ENCODE assay signal across 14 cellular contexts in genomic region chr11:128689946-128690745, GRCh38. TPM values are rescaled to one million over a fixed set of nuclear protein-coding genes. Genes with fewer than 3 reads are reported as not detected.
DNase-seq lines count a peak whose midpoint lies in the region; ATAC-seq and TF ChIP-seq lines count a peak whose summit lies in the region.
"Had no signal": no experiment of that assay in that cellular context is flagged by ENCODE, and none has a peak within 500 bp of the region (broad histone marks: within the 10 kb centered on the region; RNA-seq: fewer than 3 reads in every experiment).

No MANE protein-coding gene starts in this region.

- H3K23ac ChIP-seq in H9 (ENCODE audit: insufficient read length, low read depth, low read length), result no peak overlapping the region

- peaks cover 44% of the 10 kb centered on the region for H3K23me2 ChIP-seq in H9 (ENCODE audit: insufficient read length, low read depth, low read length, poor library complexity, severe bottlenecking)

- WGBS in H9 (ENCODE audit: extremely low coverage, insufficient read length, low lambda C conversion rate), result no CpG with 5 or more reads among the region's 43 CpGs

- H2BK12ac ChIP-seq in H9 (ENCODE audit: insufficient read length, low read depth, low read length), result no peak overlapping the region

- H3K4me3 Mint-ChIP-seq in H9, result peak overlapping the region; percentile 25 to 75
- peak overlapping the region; percentile 41 for H3K4me3 Mint-ChIP-seq in dendritic cell treated with granulocyte-macrophage colony-stimulating factor and Interleukin-4, amounts not matched to agents 40 ng/mL and 50 ng/mL, for 4 days
- H3K4me3 Mint-ChIP-seq in activated naive CD4-positive, alpha-beta T cell treated with anti-CD3 and anti-CD28 coated beads, Interleukin-2, amount 10 ng/mL, durations not matched to agents 7 days and 5 days, result no peak overlapping the region
- H3K4me3 Mint-ChIP-seq: central memory CD8-positive, alpha-beta T cell; T-cell had no signal

- H3K4me2 ChIP-seq in H9 (ENCODE audit: insufficient read depth, insufficient read length, low read length), result peak overlapping the region; percentile 90

- no peak overlapping the region; a peak in 1 of 7 replicates for H3K27ac Mint-ChIP-seq in H9
- peak overlapping the region; percentile 60 for H3K27ac Mint-ChIP-seq in dendritic cell treated with granulocyte-macrophage colony-stimulating factor and Interleukin-4, amounts not matched to agents 40 ng/mL and 50 ng/mL, for 4 days
- no peak overlapping the region for H3K27ac Mint-ChIP-seq in activated naive CD4-positive, alpha-beta T cell treated with anti-CD3 and anti-CD28 coated beads, Interleukin-2, amount 10 ng/mL, durations not matched to agents 7 days and 5 days

- H3K27ac ChIP-seq in H9 (ENCODE audit: insufficient read length, low read depth, low read length) (no peak overlapping the region), iPS-20b (ENCODE audit: low read length) (no peak overlapping the region), skeletal muscle tissue (ENCODE audit: low read depth, low read length) (no peak overlapping the region)

- H3K27me3 Mint-ChIP-seq in H9 (ENCODE audit: low read depth), result peaks cover 95% of the 10 kb centered on the region
- H3K27me3 Mint-ChIP-seq in dendritic cell treated with granulocyte-macrophage colony-stimulating factor and Interleukin-4, amounts not matched to agents 40 ng/mL and 50 ng/mL, for 4 days, result peaks cover 49% of the 10 kb centered on the region
- peaks cover 88% of the 10 kb centered on the region for H3K27me3 Mint-ChIP-seq in activated naive CD4-positive, alpha-beta T cell treated with anti-CD3 and anti-CD28 coated beads, Interleukin-2, amount 10 ng/mL, durations not matched to agents 7 days and 5 days

- H3K4me1 ChIP-seq in H9 (ENCODE audit: insufficient read depth, low read length) (peaks cover 4% of the 10 kb centered on the region; the same call in 1 of the 2 replicates), iPS-20b (ENCODE audit: insufficient read depth, low read length) (peaks cover 19% of the 10 kb centered on the region; the same call in 1 of the 2 replicates), skeletal muscle tissue (ENCODE audit: control insufficient read depth in 3 of 3, insufficient read depth in 3 of 3, low read length in 3 of 3) (peaks cover 35 to 59% (median 39%) of the 10 kb centered on the region in 3 donors)

- H3K4me3 ChIP-seq in iPS-20b (ENCODE audit: low read length) (peak overlapping the region; percentile 52), skeletal muscle tissue (ENCODE audit: low read length in 3 of 3) (peak overlapping the region in 2 of 3 donors; percentile 22 to 23)

- TF ChIP-seq CTCF in H9 (conservative IDR thresholded peaks at IDR 0.05), result no peak

- no peak overlapping the region for H2AK5ac ChIP-seq in H9 (ENCODE audit: insufficient read length, low read length)

- H4K5ac ChIP-seq in H9 (ENCODE audit: insufficient read length, low read depth, low read length), result no peak overlapping the region

- no peak overlapping the region for H3T11ph ChIP-seq in H9 (ENCODE audit: low read length)

- CTCF ChIA-PET in activated naive CD4-positive, alpha-beta T cell treated with anti-CD3 and anti-CD28 coated beads, Interleukin-2, amount 10 ng/mL, durations not matched to agents 7 days and 5 days (lab: Charles Lee), result interaction anchor here (0.9 to 1.4 kb wide), 3 partner anchors 46 to 68 kb away, joined by 3 to 5 read pairs (median 4); no protein-coding TSS in a partner anchor

- H4K91ac ChIP-seq in H9 (ENCODE audit: insufficient read length, low read depth, low read length), result no peak overlapping the region

- no peak overlapping the region for H3K56ac ChIP-seq in H9 (ENCODE audit: insufficient read length, low read depth, low read length)

- H2BK15ac ChIP-seq in H9 (ENCODE audit: low read depth, low read length), result no peak overlapping the region

- H3K4ac ChIP-seq in H9 (ENCODE audit: low read depth, low read length), result no peak overlapping the region

- H4K8ac ChIP-seq in H9 (replicated peaks; ENCODE audit: insufficient read length, low read depth, low read length), result no peak overlapping the region

- H3K18ac ChIP-seq in H9 (ENCODE audit: insufficient read length, low read depth, low read length), result no peak overlapping the region

- no peaks in the 10 kb centered on the region; a peak in 2 of 7 replicates for H3K36me3 Mint-ChIP-seq in H9 (ENCODE audit: insufficient read depth in 1 of 3, low read depth in 3 of 3)
- peaks cover 23% of the 10 kb centered on the region for H3K36me3 Mint-ChIP-seq in dendritic cell treated with granulocyte-macrophage colony-stimulating factor and Interleukin-4, amounts not matched to agents 40 ng/mL and 50 ng/mL, for 4 days (ENCODE audit: low read depth)
- peaks cover 10% of the 10 kb centered on the region for H3K36me3 Mint-ChIP-seq in activated naive CD4-positive, alpha-beta T cell treated with anti-CD3 and anti-CD28 coated beads, Interleukin-2, amount 10 ng/mL, durations not matched to agents 7 days and 5 days
- H3K36me3 Mint-ChIP-seq: T-cell had no signal

- no peaks in the 10 kb centered on the region for H3K79me1 ChIP-seq in H9 (ENCODE audit: insufficient read depth, low read depth, low read length, poor library complexity, severe bottlenecking)

- DNase-seq in H9 (peak; percentile 48), NCI-H187 treated with DMSO at 0.1 percent for 48 hours (lab: John Stamatoyannopoulos, UW) (no peak), cerebellar nuclear complex (lab: John Stamatoyannopoulos, UW) (no peak)
- DNase-seq in activated naive CD4-positive, alpha-beta T cell treated with anti-CD3 and anti-CD28 coated beads, Interleukin-2, amount 10 ng/mL, durations not matched to agents 7 days and 5 days, result no peak
- DNase-seq: activated CD8-positive, alpha-beta memory T cell treated with anti-CD3 and anti-CD28 coated beads, Interleukin-2, amount 50 U/mL, for 48 hours; hippocampal formation; NCI-H748 treated with DMSO at 0.1 percent for 48 hours; nucleus accumbens; T-cell had no signal

- H3K9ac ChIP-seq in H9 (ENCODE audit: extremely low read depth, insufficient read length, low read length), result no peak overlapping the region
- H3K9ac ChIP-seq in iPS-20b (ENCODE audit: low read depth, low read length), result no peak overlapping the region
- H3K9ac ChIP-seq in skeletal muscle tissue (ENCODE audit: low read depth in 1 of 3, low read length in 3 of 3), result no peak overlapping the region

- H2AFZ ChIP-seq in H9 (ENCODE audit: low read length), result no peak overlapping the region

- no peak for ATAC-seq in HG03432 (IDR thresholded peaks at IDR 0.05; ENCODE audit: unreplicated experiment)
- ATAC-seq: T-cell had no signal

- peaks cover 58 to 70% of the 10 kb centered on the region in 2 experiments for H3K4me1 Mint-ChIP-seq in H9
- H3K4me1 Mint-ChIP-seq in dendritic cell treated with granulocyte-macrophage colony-stimulating factor and Interleukin-4, amounts not matched to agents 40 ng/mL and 50 ng/mL, for 4 days (ENCODE audit: low read depth), result peaks cover 62% of the 10 kb centered on the region
- peaks cover 52% of the 10 kb centered on the region for H3K4me1 Mint-ChIP-seq in activated naive CD4-positive, alpha-beta T cell treated with anti-CD3 and anti-CD28 coated beads, Interleukin-2, amount 10 ng/mL, durations not matched to agents 7 days and 5 days

- H2BK20ac ChIP-seq in H9 (ENCODE audit: low read depth, low read length, poor library complexity, severe bottlenecking), result no peak overlapping the region

- H3K9me3 Mint-ChIP-seq in H9, result peaks cover 0 to 2% of the 10 kb centered on the region in 2 experiments; a peak in 3 of 5 replicates
- H3K9me3 Mint-ChIP-seq in dendritic cell treated with granulocyte-macrophage colony-stimulating factor and Interleukin-4, amounts not matched to agents 40 ng/mL and 50 ng/mL, for 4 days, result no peaks in the 10 kb centered on the region
- peaks cover 3% of the 10 kb centered on the region for H3K9me3 Mint-ChIP-seq in activated naive CD4-positive, alpha-beta T cell treated with anti-CD3 and anti-CD28 coated beads, Interleukin-2, amount 10 ng/mL, durations not matched to agents 7 days and 5 days
- H3K9me3 Mint-ChIP-seq: central memory CD8-positive, alpha-beta T cell had no signal

- H3K27me3 ChIP-seq in H9 (ENCODE audit: insufficient read depth, low read length) (peaks cover 84% of the 10 kb centered on the region), iPS-20b (ENCODE audit: insufficient read depth, low read length) (peaks cover 100% of the 10 kb centered on the region), skeletal muscle tissue (ENCODE audit: control insufficient read depth in 3 of 3, insufficient read depth in 3 of 3, low read length in 3 of 3) (peaks cover 75 to 85% (median 80%) of the 10 kb centered on the region in 3 donors)

- no peaks in the 10 kb centered on the region for H3K79me2 ChIP-seq in H9 (ENCODE audit: insufficient read depth, low read length)

- H3K14ac ChIP-seq in H9 (ENCODE audit: insufficient read depth, low read length), result no peak overlapping the region

- no peak overlapping the region for H2BK5ac ChIP-seq in H9 (ENCODE audit: insufficient read length, low read length)

- H3K9me3 ChIP-seq in H9 (ENCODE audit: control insufficient read depth, low read depth, low read length), result no peaks in the 10 kb centered on the region
- H3K9me3 ChIP-seq in iPS-20b (ENCODE audit: insufficient read depth, low read depth, low read length), result no peaks in the 10 kb centered on the region; the same call in 1 of the 2 replicates
- no peaks in the 10 kb centered on the region for H3K9me3 ChIP-seq in skeletal muscle tissue (ENCODE audit: control insufficient read depth in 3 of 3, low read length in 3 of 3)

- intact Hi-C loops in dendritic cell treated with granulocyte-macrophage colony-stimulating factor and Interleukin-4, amounts not matched to agents 40 ng/mL and 50 ng/mL, for 4 days (cut with micrococcal nuclease), result loop anchor here (5.0 kb wide), 1 partner anchor 33 kb away; no protein-coding TSS in a partner anchor

- H2BK120ac ChIP-seq in H9 (ENCODE audit: low read depth, low read length, poor library complexity, severe bottlenecking), result no peak overlapping the region

- H4K20me1 ChIP-seq in H9 (ENCODE audit: control insufficient read depth, insufficient read depth, insufficient read length), result no peaks in the 10 kb centered on the region

- no peaks in the 10 kb centered on the region for H3K36me3 ChIP-seq in iPS-20b (ENCODE audit: insufficient read depth, low read depth, low read length)
- no peaks in the 10 kb centered on the region for H3K36me3 ChIP-seq in skeletal muscle tissue (ENCODE audit: control insufficient read depth in 3 of 3, insufficient read depth in 3 of 3, low read length in 3 of 3)

RNA-seq across cellular contexts. Expression of gene FLI1, which starts 3.7 kb away (rescaled TPM):
- 0.24 and 0.66 TPM in 2 replicates for total RNA-seq in H9 (2021)
- 9.4 TPM for total RNA-seq in skeletal muscle tissue
